In the genomic region with DNA sequence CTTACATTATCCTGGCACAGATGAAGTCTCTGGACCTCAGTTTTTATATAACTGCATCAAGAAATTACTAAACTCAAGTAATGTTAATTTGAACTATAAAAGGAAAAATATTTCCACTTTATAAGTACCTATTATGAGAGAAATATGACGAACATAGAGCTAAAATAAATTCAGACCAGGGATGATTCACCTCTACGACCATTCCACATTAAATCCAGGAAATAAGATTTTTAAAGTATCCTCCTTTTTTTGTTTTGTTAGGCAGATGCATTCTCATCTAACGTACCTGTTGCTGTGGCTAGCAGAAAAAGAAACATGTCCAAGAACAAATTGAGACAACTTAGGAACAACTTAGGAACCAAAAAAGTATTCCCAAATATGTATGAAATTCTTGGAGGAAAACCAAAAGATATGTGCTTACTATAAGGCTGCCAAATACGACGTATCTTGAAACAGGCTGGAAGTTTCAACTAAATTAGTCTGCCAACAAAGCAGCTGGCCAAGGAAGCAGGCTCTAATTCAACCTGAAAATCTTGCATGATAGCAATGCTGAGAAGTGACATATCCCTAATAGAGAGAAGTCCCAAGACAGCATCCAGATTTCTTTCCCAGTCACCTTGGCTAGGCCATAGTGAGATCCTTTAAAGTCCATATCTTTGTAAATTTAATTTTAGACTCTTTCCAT, we compare ENCODE assay signal across 10 cellular contexts. TPM values are rescaled to one million over a fixed set of nuclear protein-coding genes. Genes with fewer than 3 reads are reported as not detected.
DNase-seq lines count a peak whose midpoint lies in the region; ATAC-seq, FAIRE-seq and TF ChIP-seq lines count a peak whose summit lies in the region.
"Had no signal": no experiment of that assay in that cellular context is flagged by ENCODE, and none has a peak within 500 bp of the region (broad histone marks: within the 10 kb centered on the region; RNA-seq: fewer than 3 reads in every experiment).

No MANE protein-coding gene starts in this region.

- FAIRE-seq in GM19239 (lab: Jason Lieb, UNC) (peak; percentile 60), D721Med (lab: Jason Lieb, UNC) (no peak)
- FAIRE-seq: urothelium cell line had no signal

- TF ChIP-seq CTCF in WTC11 (IDR thresholded peaks at IDR 0.05) (no peak), osteocyte (IDR thresholded peaks at IDR 0.05) (no peak), D721Med (IDR thresholded peaks at IDR 0.05; ENCODE audit: insufficient read depth, missing control alignments) (no peak)

- H3K36me3 Mint-ChIP-seq in WTC11: peaks cover 21% of the 10 kb centered on the region
- H3K36me3 Mint-ChIP-seq in osteocyte (ENCODE audit: unreplicated experiment): peaks cover 22% of the 10 kb centered on the region

- POLR2A ChIA-PET in WTC11 (lab: Charles Lee): no interaction called here

- no peak for ATAC-seq in WTC11

- CTCF ChIA-PET in WTC11 (lab: Charles Lee): interaction anchor here (0.5 to 1.0 kb wide), 2 partner anchors 33 to 514 kb away, joined by 3 read pairs; no protein-coding TSS in a partner anchor

- H3K4me3 Mint-ChIP-seq in WTC11: no peak overlapping the region
- H3K4me3 Mint-ChIP-seq in osteocyte (ENCODE audit: unreplicated experiment): no peak overlapping the region

- H3K4me1 Mint-ChIP-seq in WTC11: no peaks in the 10 kb centered on the region
- H3K4me1 Mint-ChIP-seq in osteocyte (ENCODE audit: unreplicated experiment): peaks cover 20% of the 10 kb centered on the region

- H3K9me3 Mint-ChIP-seq in WTC11 (no peaks in the 10 kb centered on the region; the same call in 1 of the 2 replicates), osteocyte (ENCODE audit: unreplicated experiment) (no peaks in the 10 kb centered on the region)

- H3K27ac Mint-ChIP-seq in WTC11 (peak overlapping the region; percentile 29; the same call in 1 of the 2 replicates), osteocyte (ENCODE audit: unreplicated experiment) (peak overlapping the region; percentile 79)

- H3K27me3 Mint-ChIP-seq in WTC11 (ENCODE audit: low read depth) (no peaks in the 10 kb centered on the region), osteocyte (ENCODE audit: unreplicated experiment) (no peaks in the 10 kb centered on the region)

- DNase-seq in GM19239 (ENCODE audit: insufficient read length, low spot score): no peak
- DNase-seq in WTC11 (ENCODE audit: low spot score): no peak
- peak; percentile 23 for DNase-seq in fibroblast of gingiva (ENCODE audit: low read depth)
- no peak for DNase-seq in osteocyte (ENCODE audit: extremely low spot score, unreplicated experiment)
- no peak for DNase-seq in mucosa of gallbladder (ENCODE audit: low spot score)
- no peak for DNase-seq in SK-N-DZ (ENCODE audit: low spot score)
- no peak for DNase-seq in D721Med (ENCODE audit: insufficient read length, low spot score)
- DNase-seq in NCI-H82 (lab: John Stamatoyannopoulos, UW): no peak
- DNase-seq: midbrain had no signal

TF ChIP-seq in WTC11, 78 proteins besides CTCF, POLR2A, EP300 and RAD21:
- TF ChIP-seq FOXP1 (CRISPR knock-in tag; IDR thresholded peaks at IDR 0.05; ENCODE audit: borderline replicate concordance) (no peak), NFE2L1 (CRISPR knock-in tag; IDR thresholded peaks at IDR 0.05) (no peak), ELF4 (CRISPR knock-in tag; IDR thresholded peaks at IDR 0.05; ENCODE audit: low read depth) (no peak), CREB1 (CRISPR knock-in tag; IDR thresholded peaks at IDR 0.05) (no peak)
- TF ChIP-seq, protein P1, sequence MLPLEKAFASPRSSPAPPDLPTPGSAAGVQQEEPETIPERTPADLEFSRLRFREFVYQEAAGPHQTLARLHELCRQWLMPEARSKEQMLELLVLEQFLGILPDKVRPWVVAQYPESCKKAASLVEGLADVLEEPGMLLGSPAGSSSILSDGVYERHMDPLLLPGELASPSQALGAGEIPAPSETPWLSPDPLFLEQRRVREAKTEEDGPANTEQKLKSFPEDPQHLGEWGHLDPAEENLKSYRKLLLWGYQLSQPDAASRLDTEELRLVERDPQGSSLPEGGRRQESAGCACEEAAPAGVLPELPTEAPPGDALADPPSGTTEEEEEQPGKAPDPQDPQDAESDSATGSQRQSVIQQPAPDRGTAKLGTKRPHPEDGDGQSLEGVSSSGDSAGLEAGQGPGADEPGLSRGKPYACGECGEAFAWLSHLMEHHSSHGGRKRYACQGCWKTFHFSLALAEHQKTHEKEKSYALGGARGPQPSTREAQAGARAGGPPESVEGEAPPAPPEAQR (CRISPR knock-in tag; IDR thresholded peaks at IDR 0.05): no peak

RNA-seq across cellular contexts. Expression of a gene that starts 15.7 kb away (rescaled TPM):
- total RNA-seq in WTC11 (2021): 14.0 to 14.3 TPM (median 14.3 TPM) in 3 replicates
- 16.4 and 19.5 TPM in 2 replicates for total RNA-seq in osteocyte
- total RNA-seq in mucosa of gallbladder: 24.4 TPM
- 6.4 and 8.1 TPM in 2 replicates for polyA plus RNA-seq in SK-N-DZ (2014; cell fraction: cytosol; rRNA removed)
- 3.5 and 5.6 TPM in 2 replicates for polyA plus RNA-seq in SK-N-DZ (2014; cell fraction: nucleus; rRNA removed)

RNA-seq across cellular contexts. Expression of a gene that starts 18.9 kb away (rescaled TPM):
- total RNA-seq in WTC11 (2021): 2.3 to 3.2 TPM (median 3.2 TPM) in 3 replicates
- total RNA-seq in osteocyte: 3.0 and 4.5 TPM in 2 replicates
- 2.8 TPM for total RNA-seq in mucosa of gallbladder
- polyA plus RNA-seq in SK-N-DZ (2014; cell fraction: cytosol; rRNA removed): 2.8 and 4.2 TPM in 2 replicates
- polyA plus RNA-seq in SK-N-DZ (2014; cell fraction: nucleus; rRNA removed): 5.2 and 14.5 TPM in 2 replicates

RNA-seq across cellular contexts. Expression of a gene that starts 29.9 kb away (rescaled TPM):
- total RNA-seq in WTC11 (2021) (6.7 to 8.6 TPM (median 7.5 TPM) in 3 replicates), osteocyte (21.2 and 24.5 TPM in 2 replicates), mucosa of gallbladder (21.2 TPM)
- 7.1 and 7.8 TPM in 2 replicates for polyA plus RNA-seq in SK-N-DZ (2014; cell fraction: cytosol; rRNA removed)
- polyA plus RNA-seq in SK-N-DZ (2014; cell fraction: nucleus; rRNA removed): 3.5 and 4.4 TPM in 2 replicates
